ENCODE assay signal across 1 cellular context in genomic region chr11:113529606-113530005, GRCh38.
TF ChIP-seq lines count a peak whose summit lies in the region.

No MANE protein-coding gene starts in this region.

TF ChIP-seq in K562, 482 proteins besides CTCF, POLR2A, EP300 and RAD21 (continued from another document):
- TF ChIP-seq, protein P1, sequence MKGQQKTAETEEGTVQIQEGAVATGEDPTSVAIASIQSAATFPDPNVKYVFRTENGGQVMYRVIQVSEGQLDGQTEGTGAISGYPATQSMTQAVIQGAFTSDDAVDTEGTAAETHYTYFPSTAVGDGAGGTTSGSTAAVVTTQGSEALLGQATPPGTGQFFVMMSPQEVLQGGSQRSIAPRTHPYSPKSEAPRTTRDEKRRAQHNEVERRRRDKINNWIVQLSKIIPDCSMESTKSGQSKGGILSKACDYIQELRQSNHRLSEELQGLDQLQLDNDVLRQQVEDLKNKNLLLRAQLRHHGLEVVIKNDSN (CRISPR knock-in tag; IDR thresholded peaks at IDR 0.05), result 0 out of 2 replicates have a peak, but pooled peaks have one; percentile 30
- no peak for TF ChIP-seq ZNF124 (CRISPR knock-in tag; IDR thresholded peaks at IDR 0.05)
